11 cellular contexts compared by ENCODE assay signal in genomic region chr6:162964703-162965140, GRCh38.
DNase-seq lines count a peak whose midpoint lies in the region; ATAC-seq and TF ChIP-seq lines count a peak whose summit lies in the region.
"Had no signal": no experiment of that assay in that cellular context is flagged by ENCODE, and none has a peak within 500 bp of the region (broad histone marks: within the 10 kb centered on the region; RNA-seq: fewer than 3 reads in every experiment).

No MANE protein-coding gene starts in this region.

- H4K91ac ChIP-seq in IMR-90 (ENCODE audit: insufficient read depth, low read depth, low read length), result no peak overlapping the region

- no peak overlapping the region for H3K9ac ChIP-seq in IMR-90 (ENCODE audit: low read depth, low read length)

- no peak overlapping the region; the same call in 1 of the 2 replicates for H3K14ac ChIP-seq in IMR-90 (replicated peaks; ENCODE audit: low read depth, low read length)

- BruUV-seq in IMR-90 (replicated peaks; lab: Mats Ljungman, UMichigan), result no TSS peak

- no peak overlapping the region for H3K18ac ChIP-seq in IMR-90 (ENCODE audit: low read depth, low read length)

- no peaks in the 10 kb centered on the region for H3K9me3 ChIP-seq in IMR-90 (ENCODE audit: control insufficient read depth, insufficient read depth, low read length)
- H3K9me3 ChIP-seq in vagina, result no peaks in the 10 kb centered on the region
- peaks cover 0 to 7% (median 0%) of the 10 kb centered on the region in 4 donors for H3K9me3 ChIP-seq in stomach

- H4K8ac ChIP-seq in IMR-90 (ENCODE audit: low read depth in 2 of 2, low read length in 2 of 2), result peak overlapping the region; percentile 27 to 81; a peak in 3 of 4 replicates

- TF ChIP-seq POLR2A in IMR-90 (IDR thresholded peaks at IDR 0.05; ENCODE audit: low read depth, low read length), result no peak
- no peak for TF ChIP-seq POLR2A in lower leg skin (IDR thresholded peaks at IDR 0.05)
- TF ChIP-seq POLR2A in vagina (IDR thresholded peaks at IDR 0.05), result no peak
- no peak for TF ChIP-seq POLR2A in stomach (IDR thresholded peaks at IDR 0.05)

- peak overlapping the region; percentile 82 for H2BK5ac ChIP-seq in IMR-90 (ENCODE audit: low read depth, low read length, poor library complexity, severe bottlenecking)

- H2BK20ac ChIP-seq in IMR-90 (ENCODE audit: low read depth, low read length), result peak overlapping the region; percentile 98

- H4K20me1 ChIP-seq in IMR-90 (ENCODE audit: insufficient read depth, low read length), result no peaks in the 10 kb centered on the region

- H3K9me1 ChIP-seq in IMR-90 (ENCODE audit: insufficient read depth, low read length), result no peaks in the 10 kb centered on the region; the same call in 1 of the 2 replicates

- dilution Hi-C loops in IMR-90 (cut with HindIII; ENCODE audit: low sequenced_read_pairs, unreplicated experiment), result no loop called here

- H2BK15ac ChIP-seq in IMR-90 (ENCODE audit: low read depth, low read length), result 0 out of 3 replicates have a peak overlapping the region, but pooled peaks have one; percentile 73

- H3K79me1 ChIP-seq in IMR-90 (ENCODE audit: low read depth in 1 of 2, low read length in 2 of 2), result no peaks in the 10 kb centered on the region; a peak in 1 of 4 replicates

- POLR2A ChIA-PET in IMR-90 (lab: Charles Lee; ENCODE audit: unreplicated experiment), result interaction anchor here (0.6 kb wide), 1 partner anchor 733 kb away, joined by 7 read pairs; no protein-coding TSS in a partner anchor

- no peak for TF ChIP-seq CTCF in IMR-90 (conservative IDR thresholded peaks at IDR 0.05; ENCODE audit: low read depth, low read length)
- no peak for TF ChIP-seq CTCF in cardiac fibroblast (IDR thresholded peaks at IDR 0.05; ENCODE audit: low read depth, low read length)
- no peak for TF ChIP-seq CTCF in lower leg skin (IDR thresholded peaks at IDR 0.05)
- TF ChIP-seq CTCF in vagina (IDR thresholded peaks at IDR 0.05), result no peak
- TF ChIP-seq CTCF in stomach (IDR thresholded peaks at IDR 0.05), result no peak

- no peak overlapping the region for H2AFZ ChIP-seq in IMR-90 (replicated peaks; ENCODE audit: low read length, poor library complexity)

- no peak for TF ChIP-seq RAD21 in IMR-90 (IDR thresholded peaks at IDR 0.05; ENCODE audit: low read length)

- H4K5ac ChIP-seq in IMR-90 (ENCODE audit: low read depth, low read length), result no peak overlapping the region

- H2BK120ac ChIP-seq in IMR-90 (ENCODE audit: low read depth, low read length), result peak overlapping the region; percentile 98

- H3K4me3 ChIP-seq in IMR-90 (ENCODE audit: insufficient read depth, low read depth, low read length) (no peak overlapping the region), cardiac fibroblast (replicated peaks in 1 of 2; ENCODE audit: low read depth in 2 of 2, low read length in 2 of 2) (no peak overlapping the region), lower leg skin (ENCODE audit: low read depth, poor library complexity, severe bottlenecking) (no peak overlapping the region), vagina (no peak overlapping the region), stomach (no peak overlapping the region)

- H3K4me1 ChIP-seq in IMR-90 (ENCODE audit: control insufficient read depth, insufficient read depth, low read length) (peaks cover 4% of the 10 kb centered on the region), vagina (peaks cover 11% of the 10 kb centered on the region), stomach (no peaks in the 10 kb centered on the region)

- H3K4ac ChIP-seq in IMR-90 (ENCODE audit: low read depth, low read length), result peak overlapping the region; percentile 90

- H3K23ac ChIP-seq in IMR-90 (ENCODE audit: low read depth, low read length), result peak overlapping the region; percentile 95; the same call in 1 of the 2 replicates

- H3K56ac ChIP-seq in IMR-90 (ENCODE audit: extremely low read depth, insufficient read depth, low read length), result peak overlapping the region; percentile 91

- ATAC-seq in IMR-90 (ENCODE audit: low read depth), result peak; percentile 93

- 5% methylated on average over 4 of the region's 5 CpGs; no CpG with 5 or more reads in 1 of the 2 experiments for WGBS in IMR-90 (ENCODE audit: extremely low coverage in 2 of 2, insufficient read length in 1 of 2), 2 experiments
- 31% methylated on average over 5 of the region's 5 CpGs for WGBS in lower leg skin, 2 donors
- 58 to 79% (median 64%) methylated on average over 5 of the region's 5 CpGs for WGBS in stomach, 5 donors

- H3K27me3 ChIP-seq in IMR-90 (ENCODE audit: control insufficient read depth, insufficient read depth, low read length) (no peaks in the 10 kb centered on the region), vagina (no peaks in the 10 kb centered on the region), stomach (no peaks in the 10 kb centered on the region)

- intact Hi-C loops in IMR-90 (cut with micrococcal nuclease) (loop anchor here (10.0 kb wide), 2 partner anchors 450 to 990 kb away; partner anchors contain the start of gene QKI), lower leg skin (cut with DNase I; ENCODE audit: low total_unique reads) (no loop called here), vagina (cut with DNase I) (no loop called here), stomach (cut with DNase I; ENCODE audit: low total_unique reads) (no loop called here)

- CTCF ChIA-PET in IMR-90 (lab: Yijun Ruan, JAX), result interaction anchor here (1.8 kb wide), 1 partner anchor 10 kb away, joined by 5 read pairs; no protein-coding TSS in a partner anchor

- no peaks in the 10 kb centered on the region for H3K36me3 ChIP-seq in IMR-90 (ENCODE audit: control insufficient read depth, insufficient read depth, low read length)
- H3K36me3 ChIP-seq in vagina, result no peaks in the 10 kb centered on the region
- H3K36me3 ChIP-seq in stomach, result no peaks in the 10 kb centered on the region

- no peak overlapping the region for H2AK9ac ChIP-seq in IMR-90 (replicated peaks; ENCODE audit: low read depth, low read length, poor library complexity)

- H3K4me2 ChIP-seq in IMR-90 (ENCODE audit: low read depth, low read length), result peak overlapping the region; percentile 67; the same call in 1 of the 2 replicates

- TF ChIP-seq EP300 in stomach (IDR thresholded peaks at IDR 0.05), result no peak

- H2AK5ac ChIP-seq in IMR-90 (ENCODE audit: low read depth, low read length), result no peak overlapping the region

- H3K27ac ChIP-seq in IMR-90 (ENCODE audit: insufficient read depth, low read length) (peak overlapping the region; percentile 82), vagina (no peak overlapping the region), stomach (no peak overlapping the region)
- H3K27ac ChIP-seq: C4-2B had no signal

- in situ Hi-C loops in ACHN (cut with HindIII; ENCODE audit: low pct_ligation_motif_present, low pct_unique_long_range_greater_than_20kb, low sequenced_read_pairs), result no loop called here
- in situ Hi-C loops in IMR-90 (cut with MboI; ENCODE audit: low sequenced_read_pairs), result no loop called here

- DNase-seq in ACHN, result peak; percentile 77
- peak; percentile 99 for DNase-seq in IMR-90
- peak; percentile 97 to 99 for DNase-seq in cardiac fibroblast (ENCODE audit: low read depth in 2 of 2)
- peak; percentile 41 to 90 for DNase-seq in lower leg skin (ENCODE audit: low spot score in 2 of 2)
- DNase-seq in NCI-H2029 (lab: John Stamatoyannopoulos, UW), result no peak
- DNase-seq in activated CD4-positive, alpha-beta T cell treated with anti-CD3 and anti-CD28 coated beads for 48 hours, result no peak
- DNase-seq in vagina (ENCODE audit: extremely low spot score in 2 of 2), result no peak
- DNase-seq in stomach, result no peak
- DNase-seq: activated B cell treated with CpG ODN at 0.5 μM for 24 hours; activated naive CD4-positive, alpha-beta T cell treated with anti-CD3 and anti-CD28 coated beads, Interleukin-2, amount 50 U/mL, for 16 hours had no signal

TF ChIP-seq in IMR-90, 13 proteins besides CTCF, POLR2A, EP300 and RAD21:
- TF ChIP-seq FOS (IDR thresholded peaks at IDR 0.05; ENCODE audit: low read depth, low read length) (peak; percentile 43), SMC3 (IDR thresholded peaks at IDR 0.05; ENCODE audit: low read depth, low read length) (no peak), MAZ (IDR thresholded peaks at IDR 0.05; ENCODE audit: borderline replicate concordance, low read depth, low read length) (no peak), CHD1 (IDR thresholded peaks at IDR 0.05; ENCODE audit: low read depth, low read length) (no peak), MXI1 (IDR thresholded peaks at IDR 0.05; ENCODE audit: borderline replicate concordance, low read depth, low read length) (no peak), CEBPB (IDR thresholded peaks at IDR 0.05; ENCODE audit: low read depth, low read length) (peak; percentile 77), MAFK (IDR thresholded peaks at IDR 0.05; ENCODE audit: low read depth, low read length) (peak; percentile 46; the same call in 1 of the 2 replicates), NFE2L2 (IDR thresholded peaks at IDR 0.05; ENCODE audit: low read depth, low read length) (no peak)
TF ChIP-seq in IMR-90: peak in this region for 3.

Comparison
In these comparisons a context has a peak if more than half of its experiments do, and no peak if none do; other contexts are left out.
1. DNase-seq: peak in ACHN (single experiment), IMR-90 (single experiment), cardiac fibroblast (2 of 2) and lower leg skin (2 of 2); none in NCI-H2029 (single experiment), activated CD4-positive, alpha-beta T cell treated with anti-CD3 and anti-CD28 coated beads for 48 hours (single experiment), vagina (0 of 2) and stomach (single experiment).